ENCODE assay signal across 16 cellular contexts in the genomic region with DNA sequence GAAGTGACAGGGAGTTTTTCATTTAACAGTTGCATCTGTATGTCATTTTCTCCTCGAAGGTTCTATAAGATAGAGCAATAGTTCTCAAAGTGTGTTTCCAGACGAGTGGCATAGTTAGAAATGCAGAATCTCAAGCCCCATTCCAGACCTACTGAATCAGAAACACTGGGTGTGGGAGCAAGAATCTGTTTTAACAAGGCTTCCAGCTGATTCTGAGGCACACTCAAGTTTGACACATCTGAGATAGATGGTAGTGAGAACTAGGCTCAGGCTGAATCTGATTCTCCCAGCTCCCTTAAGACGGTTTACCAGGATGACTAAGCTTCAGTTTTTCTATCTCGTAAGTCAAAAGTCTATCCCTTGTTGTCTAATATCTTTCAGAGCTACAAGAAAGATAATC.
DNase-seq lines count a peak whose midpoint lies in the region; ATAC-seq and TF ChIP-seq lines count a peak whose summit lies in the region.
"Had no signal": no experiment of that assay in that cellular context is flagged by ENCODE, and none has a peak within 500 bp of the region (broad histone marks: within the 10 kb centered on the region; RNA-seq: fewer than 3 reads in every experiment).

No MANE protein-coding gene starts in this region.

- H3K9ac ChIP-seq in BLaER1 treated with 17β-estradiol and CSF1 and Interleukin-3, amounts not matched to agents 10 nM and 100 nM, result no peak overlapping the region
- H3K9ac ChIP-seq: BLaER1 had no signal

- H3K27me3 ChIP-seq in BLaER1 treated with 17β-estradiol and CSF1 and Interleukin-3, amounts not matched to agents 10 nM and 100 nM, result no peaks in the 10 kb centered on the region
- H3K27me3 ChIP-seq in testis, result no peaks in the 10 kb centered on the region
- H3K27me3 ChIP-seq: BLaER1, stomach, uterus had no signal

- no peak for TF ChIP-seq CTCF in testis (IDR thresholded peaks at IDR 0.05)

- no peak for ATAC-seq in HG03432 (IDR thresholded peaks at IDR 0.05; ENCODE audit: unreplicated experiment)
- ATAC-seq: activated T-cell treated with anti-CD3 and anti-CD28 coated beads, Interleukin-2, amount 50 U/mL, for 72 hours; GM23338 had no signal

- H4K20me1 ChIP-seq in BLaER1 treated with 17β-estradiol and CSF1 and Interleukin-3, amounts not matched to agents 10 nM and 100 nM, result no peaks in the 10 kb centered on the region
- H4K20me1 ChIP-seq: BLaER1 had no signal

- 82 to 86% methylated on average over 4 of the region's 4 CpGs for WGBS in testis, 2 donors

- no peak for TF ChIP-seq POLR2A in testis (IDR thresholded peaks at IDR 0.05)

- H3K4me1 ChIP-seq in BLaER1 treated with 17β-estradiol and CSF1 and Interleukin-3, amounts not matched to agents 10 nM and 100 nM, result peaks cover 10 to 59% (median 38%) of the 10 kb centered on the region in 10 experiments
- peaks cover 5% of the 10 kb centered on the region for H3K4me1 ChIP-seq in testis
- H3K4me1 ChIP-seq: uterus had no signal

- H3K36me3 ChIP-seq in BLaER1 treated with 17β-estradiol and CSF1 and Interleukin-3, amounts not matched to agents 10 nM and 100 nM, result no peaks in the 10 kb centered on the region
- no peaks in the 10 kb centered on the region for H3K36me3 ChIP-seq in testis (ENCODE audit: low read depth, missing control alignments)
- H3K36me3 ChIP-seq: BLaER1, stomach, uterus had no signal

- DNase-seq in RKO (ENCODE audit: low spot score) (peak; percentile 3), epithelial cell of prostate (ENCODE audit: low read depth, low spot score) (peak; percentile 58), renal cortical epithelial cell (ENCODE audit: low read depth) (peak; percentile 61), T-helper 9 cell (no peak), testis (no peak), middle frontal gyrus (ENCODE audit: extremely low spot score, low spot score) (no peak)
- DNase-seq: activated CD4-positive, alpha-beta T cell treated with anti-CD3 and anti-CD28 coated beads, Interleukin-2, amount 50 U/mL, for 48 hours; activated T-cell treated with anti-CD3 and anti-CD28 coated beads, Interleukin-2, amount 50 U/mL, for 72 hours; DMS153; NCI-H146; stomach; uterus had no signal

- intact Hi-C loops in testis (cut with DNase I; ENCODE audit: low total_unique reads), result no loop called here

- no peaks in the 10 kb centered on the region for H3K9me3 ChIP-seq in BLaER1 treated with 17β-estradiol and CSF1 and Interleukin-3, amounts not matched to agents 10 nM and 100 nM (replicated peaks in 1 of 11)
- H3K9me3 ChIP-seq in testis, result no peaks in the 10 kb centered on the region
- H3K9me3 ChIP-seq: BLaER1, stomach, uterus had no signal

- no peak overlapping the region for H3K4me3 ChIP-seq in BLaER1 treated with 17β-estradiol and CSF1 and Interleukin-3, amounts not matched to agents 10 nM and 100 nM
- H3K4me3 ChIP-seq in testis, result no peak overlapping the region
- H3K4me3 ChIP-seq: BLaER1, GM23338, stomach, uterus had no signal

- H3K27ac ChIP-seq in BLaER1 treated with 17β-estradiol and CSF1 and Interleukin-3, amounts not matched to agents 10 nM and 100 nM, result no peak overlapping the region
- peak overlapping the region; percentile 21 for H3K27ac ChIP-seq in epithelial cell of prostate
- H3K27ac ChIP-seq in testis, result no peak overlapping the region
- H3K27ac ChIP-seq: BLaER1, stomach, uterus had no signal

- H3K4me2 ChIP-seq in BLaER1 treated with 17β-estradiol and CSF1 and Interleukin-3, amounts not matched to agents 10 nM and 100 nM, result peak overlapping the region in 7 of 11 experiments; percentile 1 to 64 (median 50); a peak in 12 of 22 replicates
- H3K4me2 ChIP-seq: BLaER1, GM23338 had no signal

Comparison
In these comparisons a context has a peak if more than half of its experiments do, and no peak if none do; other contexts are left out.
1. DNase-seq: peak in RKO (single experiment), epithelial cell of prostate (single experiment) and renal cortical epithelial cell (single experiment); none in T-helper 9 cell (single experiment), testis (single experiment) and middle frontal gyrus (single experiment).